8 cellular contexts compared by ENCODE assay signal in the genomic region with DNA sequence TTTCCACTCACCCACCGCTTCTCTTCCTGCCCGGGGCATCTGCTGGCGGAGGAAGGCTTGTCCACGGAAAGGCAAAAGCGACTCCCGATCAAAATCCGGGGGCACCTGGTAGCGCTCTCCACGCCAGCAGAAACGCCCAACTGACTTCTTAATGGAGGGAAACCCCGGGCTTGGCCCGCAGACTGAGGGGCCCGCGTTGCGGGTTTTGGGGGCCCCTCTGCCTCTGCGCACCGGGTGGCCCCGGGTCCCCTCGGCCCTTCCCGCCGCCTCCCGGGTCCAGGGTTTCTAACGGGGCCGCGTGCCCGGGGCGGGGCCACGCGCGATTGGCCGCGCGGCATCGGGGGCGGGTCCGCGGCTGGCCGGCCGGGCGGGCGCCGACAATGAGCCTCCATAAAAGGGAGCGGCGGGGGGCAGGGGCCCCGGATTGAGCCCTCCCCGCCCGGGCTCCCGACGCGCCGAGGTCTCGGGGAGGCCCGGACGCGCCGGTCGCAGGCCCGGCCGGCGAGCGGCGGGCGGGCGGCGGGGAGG. TPM values are rescaled to one million over a fixed set of nuclear protein-coding genes. Genes with fewer than 3 reads are reported as not detected.
DNase-seq lines count a peak whose midpoint lies in the region; ATAC-seq and TF ChIP-seq lines count a peak whose summit lies in the region.

A gene with protein sequence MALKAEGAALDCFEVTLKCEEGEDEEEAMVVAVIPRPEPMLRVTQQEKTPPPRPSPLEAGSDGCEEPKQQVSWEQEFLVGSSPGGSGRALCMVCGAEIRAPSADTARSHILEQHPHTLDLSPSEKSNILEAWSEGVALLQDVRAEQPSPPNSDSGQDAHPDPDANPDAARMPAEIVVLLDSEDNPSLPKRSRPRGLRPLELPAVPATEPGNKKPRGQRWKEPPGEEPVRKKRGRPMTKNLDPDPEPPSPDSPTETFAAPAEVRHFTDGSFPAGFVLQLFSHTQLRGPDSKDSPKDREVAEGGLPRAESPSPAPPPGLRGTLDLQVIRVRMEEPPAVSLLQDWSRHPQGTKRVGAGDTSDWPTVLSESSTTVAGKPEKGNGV (plus strand): TSS at position 422 of the 528 bp plus-strand sequence. CDS start 231 bp downstream, outside the sequence.

- peak within 1 kb of the TSS; percentile 35 for H3K27ac ChIP-seq in CD8-positive, alpha-beta T cell (ENCODE audit: low read depth, low read length)
- H3K27ac ChIP-seq in HL-60 (replicated peaks) (no peak within 1 kb of the TSS), mesodermal cell (ENCODE audit: low read depth, low read length, severe bottlenecking) (peak within 1 kb of the TSS; percentile 73)

- POLR2A ChIA-PET in CD8-positive, alpha-beta T cell (lab: Charles Lee) = no interaction called here

- H3K9me3 ChIP-seq in CD8-positive, alpha-beta T cell (ENCODE audit: low read length) = no peaks in the 10 kb centered on the region
- no peaks in the 10 kb centered on the region for H3K9me3 ChIP-seq in mesodermal cell (ENCODE audit: control insufficient read depth, low read length)

- H3K4me3 Mint-ChIP-seq in CD8-positive, alpha-beta T cell = peak within 1 kb of the TSS; percentile 79
- peak within 1 kb of the TSS; percentile 92 for H3K4me3 Mint-ChIP-seq in endothelial cell (ENCODE audit: unreplicated experiment)

- no peaks in the 10 kb centered on the region for H3K27me3 ChIP-seq in CD8-positive, alpha-beta T cell (ENCODE audit: insufficient read depth, low read length)
- peaks cover 35% of the 10 kb centered on the region for H3K27me3 ChIP-seq in HL-60 (ENCODE audit: insufficient read depth, poor library complexity, severe bottlenecking)

- no peaks in the 10 kb centered on the region for H3K27me3 Mint-ChIP-seq in CD8-positive, alpha-beta T cell (ENCODE audit: low read depth)
- H3K27me3 Mint-ChIP-seq in endothelial cell (ENCODE audit: unreplicated experiment) = peaks cover 6% of the 10 kb centered on the region

- 0 to 1% methylated on average over 36 to 50 of the region's 65 CpGs for WGBS in mesodermal cell (ENCODE audit: insufficient coverage in 2 of 2), 2 experiments

- ATAC-seq in CD8-positive, alpha-beta T cell = peak; percentile 88
- peak; percentile 81 for ATAC-seq in GM19455 (IDR thresholded peaks at IDR 0.05; ENCODE audit: unreplicated experiment)

- no peaks in the 10 kb centered on the region for H3K9me3 Mint-ChIP-seq in CD8-positive, alpha-beta T cell
- no peaks in the 10 kb centered on the region for H3K9me3 Mint-ChIP-seq in endothelial cell (ENCODE audit: unreplicated experiment)

- peak within 1 kb of the TSS; percentile 80 for H3K4me3 ChIP-seq in CD8-positive, alpha-beta T cell (ENCODE audit: low read depth, low read length)
- H3K4me3 ChIP-seq in HL-60 (replicated peaks; ENCODE audit: insufficient read depth, low read length) (peak within 1 kb of the TSS; percentile 58), mesodermal cell (ENCODE audit: extremely low read depth, insufficient read depth, low read length, poor library complexity, severe bottlenecking) (peak within 1 kb of the TSS; percentile 89)

- H3K4me1 Mint-ChIP-seq in CD8-positive, alpha-beta T cell (ENCODE audit: low read depth) = peaks cover 24% of the 10 kb centered on the region
- peaks cover 23% of the 10 kb centered on the region for H3K4me1 Mint-ChIP-seq in endothelial cell (ENCODE audit: unreplicated experiment)

- peak; percentile 29 to 78 (median 63) for DNase-seq in CD8-positive, alpha-beta T cell
- DNase-seq in HL-60 (ENCODE audit: low read depth in 1 of 2, low spot score in 1 of 2) (no peak), NOMO-1 treated with dmso at 0.1 percent for 144 hours (lab: John Stamatoyannopoulos, UW; ENCODE audit: unreplicated experiment) (peak; percentile 51), endothelial cell (ENCODE audit: low spot score) (peak; percentile 77)
- DNase-seq in activated CD8-positive, alpha-beta memory T cell treated with anti-CD3 and anti-CD28 coated beads, Interleukin-2, amount 50 U/mL, for 4 hours = peak; percentile 69
- peak; percentile 42 for DNase-seq in stimulated activated CD8-positive, alpha-beta memory T cell treated with anti-CD3 and anti-CD28 coated beads, Interleukin-15, amount 100 ng/mL, for 1 hour (ENCODE audit: low read depth)

- TF ChIP-seq CTCF in CD8-positive, alpha-beta T cell (IDR thresholded peaks at IDR 0.05) = no peak
- TF ChIP-seq CTCF in HL-60 (IDR thresholded peaks at IDR 0.05; ENCODE audit: insufficient read depth, low read length) (no peak), endothelial cell (IDR thresholded peaks at IDR 0.05; ENCODE audit: unreplicated experiment) (no peak)

- intact Hi-C loops in CD8-positive, alpha-beta T cell (cut with DNase I, micrococcal nuclease) = loop anchor here (1.0 to 5.0 kb wide), 3 partner anchors 46 to 131 kb away; a partner anchor contains a TSS

- H3K27ac Mint-ChIP-seq in CD8-positive, alpha-beta T cell = peak within 1 kb of the TSS; percentile 22
- H3K27ac Mint-ChIP-seq in endothelial cell (ENCODE audit: unreplicated experiment) = peak within 1 kb of the TSS; percentile 36

- H3K4me1 ChIP-seq in CD8-positive, alpha-beta T cell (ENCODE audit: insufficient read depth, low read length) = peaks cover 12% of the 10 kb centered on the region
- H3K4me1 ChIP-seq in mesodermal cell (ENCODE audit: control insufficient read depth, insufficient read depth, low read length, poor library complexity, severe bottlenecking) = peaks cover 13% of the 10 kb centered on the region

- CTCF ChIA-PET in CD8-positive, alpha-beta T cell (lab: Charles Lee) = no interaction called here

- peaks cover 18% of the 10 kb centered on the region for H3K36me3 Mint-ChIP-seq in CD8-positive, alpha-beta T cell
- peaks cover 12% of the 10 kb centered on the region for H3K36me3 Mint-ChIP-seq in endothelial cell (ENCODE audit: low read depth, unreplicated experiment)

- H3K36me3 ChIP-seq in CD8-positive, alpha-beta T cell (ENCODE audit: insufficient read depth, low read length) = no peaks in the 10 kb centered on the region
- peaks cover 33% of the 10 kb centered on the region for H3K36me3 ChIP-seq in mesodermal cell (ENCODE audit: control insufficient read depth, insufficient read depth, low read length)

RNA-seq across cellular contexts. Expression of the gene that starts here (rescaled TPM):
- total RNA-seq in CD8-positive, alpha-beta T cell = 1 to 10 TPM; 4.0 to 4.1 TPM
- total RNA-seq in endothelial cell (ENCODE audit: unreplicated experiment) = 55.3 TPM
- 69.9 TPM for polyA plus RNA-seq in mesodermal cell (2013, experiment 1 of 2)
- 52.9 TPM for polyA plus RNA-seq in mesodermal cell (2013, experiment 2 of 2)

Comparison
In these comparisons a context has a peak if more than half of its experiments do, and no peak if none do; other contexts are left out.
1. RNA of the gene that starts here (total RNA-seq): 55.3 TPM in endothelial cell (single experiment); 4.0 to 4.1 TPM in CD8-positive, alpha-beta T cell; every median in the first group is over 10 times any median in the second.
2. DNase-seq: peak in CD8-positive, alpha-beta T cell (7 of 7), NOMO-1 treated with dmso at 0.1 percent for 144 hours (single experiment), activated CD8-positive, alpha-beta memory T cell treated with anti-CD3 and anti-CD28 coated beads, Interleukin-2, amount 50 U/mL, for 4 hours (single experiment), endothelial cell (single experiment) and stimulated activated CD8-positive, alpha-beta memory T cell treated with anti-CD3 and anti-CD28 coated beads, Interleukin-15, amount 100 ng/mL, for 1 hour (single experiment); none in HL-60 (0 of 2).
3. Peak in every context shown above with its lines, with median percentiles within 50 percentile points of each other: H3K4me3 ChIP-seq.